In the genomic region with DNA sequence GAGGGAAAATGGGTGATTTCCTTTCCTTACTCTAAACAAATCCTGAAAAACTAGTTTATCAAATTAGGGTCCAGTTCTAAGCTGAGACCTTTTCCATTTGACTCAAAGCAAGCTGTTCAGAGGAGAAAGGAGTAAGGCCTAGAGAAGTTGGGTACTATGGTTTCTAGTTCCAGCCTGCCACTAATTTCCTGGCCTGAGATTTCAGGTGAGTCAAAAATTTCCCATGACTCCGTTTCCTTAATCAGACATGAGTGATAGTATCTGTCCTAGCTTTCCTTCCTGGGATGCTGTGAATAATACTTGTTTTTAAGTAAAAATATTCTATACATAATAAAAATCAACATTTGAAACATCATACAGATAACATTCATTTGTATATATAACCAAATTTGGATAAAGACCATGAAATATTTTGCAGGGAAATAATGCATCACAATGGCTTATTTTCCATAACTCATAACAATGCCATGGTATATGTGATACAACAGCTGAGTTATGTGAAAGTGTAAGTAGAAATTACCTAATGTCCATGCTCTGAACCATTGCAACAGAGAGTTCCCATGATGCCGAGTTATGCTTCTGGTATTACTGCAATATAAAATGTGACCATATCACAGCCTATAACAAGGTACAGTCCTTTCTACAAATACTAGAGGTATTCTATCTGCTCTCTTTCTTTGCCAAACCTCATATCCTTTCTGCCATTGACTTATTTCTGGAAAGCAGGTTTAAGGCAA, we compare ENCODE assay signal across 11 cellular contexts.
A peak's percentile ranks its signal among the peaks of the same experiment; 100 is the strongest.
DNase-seq lines count a peak whose midpoint lies in the region; ATAC-seq and TF ChIP-seq lines count a peak whose summit lies in the region.
"Had no signal": no experiment of that assay in that cellular context is flagged by ENCODE, and none has a peak within 500 bp of the region (broad histone marks: within the 10 kb centered on the region; RNA-seq: fewer than 3 reads in every experiment).

No MANE protein-coding gene starts in this region.

- ATAC-seq in GM18907 (IDR thresholded peaks at IDR 0.05; ENCODE audit: unreplicated experiment), result peak; percentile 82
- ATAC-seq in GM21723 (IDR thresholded peaks at IDR 0.05; ENCODE audit: unreplicated experiment), result peak; percentile 91
- ATAC-seq in HG03354 (IDR thresholded peaks at IDR 0.05; ENCODE audit: poor library complexity, severe bottlenecking, unreplicated experiment), result peak; percentile 91
- ATAC-seq in gastroesophageal sphincter, result no peak
- ATAC-seq: left lobe of liver had no signal

- no peaks in the 10 kb centered on the region for H3K9me3 ChIP-seq in iPS-20b (ENCODE audit: insufficient read depth, low read depth, low read length)
- H3K9me3 ChIP-seq in hepatocyte (ENCODE audit: low read depth), result no peaks in the 10 kb centered on the region
- no peaks in the 10 kb centered on the region for H3K9me3 ChIP-seq in gastroesophageal sphincter
- H3K9me3 ChIP-seq: adrenal gland, HAP-1 had no signal

- peaks cover 2% of the 10 kb centered on the region for H4K20me1 ChIP-seq in hepatocyte (ENCODE audit: insufficient read depth, poor library complexity, severe bottlenecking)

- no peak for TF ChIP-seq CTCF in hepatocyte (IDR thresholded peaks at IDR 0.05; ENCODE audit: poor library complexity)
- no peak for TF ChIP-seq CTCF in gastroesophageal sphincter (IDR thresholded peaks at IDR 0.05)

- no peaks in the 10 kb centered on the region for H3K9me2 ChIP-seq in hepatocyte (replicated peaks; ENCODE audit: insufficient read depth)

- peak overlapping the region; percentile 8 for H3K27ac ChIP-seq in iPS-20b (ENCODE audit: low read length)
- H3K27ac ChIP-seq in hepatocyte, result no peak overlapping the region
- H3K27ac ChIP-seq in gastroesophageal sphincter, result no peak overlapping the region
- H3K27ac ChIP-seq: adrenal gland had no signal

- H3K27me3 ChIP-seq in iPS-20b (ENCODE audit: insufficient read depth, low read length) (no peaks in the 10 kb centered on the region), hepatocyte (no peaks in the 10 kb centered on the region), gastroesophageal sphincter (no peaks in the 10 kb centered on the region)
- H3K27me3 ChIP-seq: adrenal gland had no signal

- DNase-seq in Ammon's horn (ENCODE audit: low spot score) (no peak), hepatocyte (ENCODE audit: low spot score) (no peak)
- DNase-seq: adrenal gland, NCI-H1417 had no signal

- peaks cover 88% of the 10 kb centered on the region for H3K79me2 ChIP-seq in hepatocyte

- H3K4me1 ChIP-seq in iPS-20b (ENCODE audit: insufficient read depth, low read length), result peaks cover 29% of the 10 kb centered on the region
- peaks cover 33% of the 10 kb centered on the region for H3K4me1 ChIP-seq in hepatocyte (ENCODE audit: insufficient read depth)
- peaks cover 2 to 34% (median 3%) of the 10 kb centered on the region in 3 donors for H3K4me1 ChIP-seq in gastroesophageal sphincter

- TF ChIP-seq EP300 in gastroesophageal sphincter (IDR thresholded peaks at IDR 0.05), result no peak

- no peaks in the 10 kb centered on the region for H3K36me3 ChIP-seq in iPS-20b (ENCODE audit: insufficient read depth, low read depth, low read length)
- H3K36me3 ChIP-seq in hepatocyte (replicated peaks; ENCODE audit: insufficient read depth, low read depth), result no peaks in the 10 kb centered on the region
- no peaks in the 10 kb centered on the region for H3K36me3 ChIP-seq in gastroesophageal sphincter
- H3K36me3 ChIP-seq: adrenal gland, HAP-1 had no signal

- H2AFZ ChIP-seq in hepatocyte, result no peak overlapping the region

- no peak overlapping the region for H3K9ac ChIP-seq in iPS-20b (ENCODE audit: low read depth, low read length)

- H3K4me2 ChIP-seq in hepatocyte, result no peak overlapping the region

- 96% methylated on average over 2 of the region's 2 CpGs for WGBS in hepatocyte (ENCODE audit: low lambda C conversion rate, missing lambda C conversion rate)
- WGBS in gastroesophageal sphincter (ENCODE audit: low coverage in 1 of 2), 2 donors, result 97 to 100% methylated on average over 2 of the region's 2 CpGs

- H3K4me3 ChIP-seq in iPS-20b (ENCODE audit: low read length) (no peak overlapping the region), hepatocyte (no peak overlapping the region), gastroesophageal sphincter (no peak overlapping the region)
- H3K4me3 ChIP-seq: adrenal gland, HAP-1 had no signal

- no peak for TF ChIP-seq POLR2A in gastroesophageal sphincter (IDR thresholded peaks at IDR 0.05)
